In genomic region chr18:77250501-77250925, GRCh38 we compare ENCODE assay signal across 15 cellular contexts. TPM values are rescaled to one million over a fixed set of nuclear protein-coding genes. Genes with fewer than 3 reads are reported as not detected.
DNase-seq lines count a peak whose midpoint lies in the region; ATAC-seq and TF ChIP-seq lines count a peak whose summit lies in the region.
"Had no signal": no experiment of that assay in that cellular context is flagged by ENCODE, and none has a peak within 500 bp of the region (broad histone marks: within the 10 kb centered on the region; RNA-seq: fewer than 3 reads in every experiment).

No MANE protein-coding gene starts in this region.

- DNase-seq in SK-N-SH (peak; percentile 23), NCI-H69 (lab: John Stamatoyannopoulos, UW) (peak; percentile 36), gastrocnemius medialis (no peak), Peyer's patch (no peak), NCI-H187 treated with DMSO at 0.1 percent for 48 hours (lab: John Stamatoyannopoulos, UW) (no peak)
- DNase-seq: ACHN, cortex of kidney, GF-D8, naive B cell, testis had no signal

- ATAC-seq in SK-N-SH treated with all-trans-retinoic acid at 6 μM for 48 hours (no peak), gastrocnemius medialis (no peak), HG03460 (IDR thresholded peaks at IDR 0.05; ENCODE audit: unreplicated experiment) (no peak)
- ATAC-seq: HCT116 had no signal

- H3K27me3 ChIP-seq in SK-N-SH (ENCODE audit: insufficient read depth): no peaks in the 10 kb centered on the region
- peaks cover 34 to 51% (median 38%) of the 10 kb centered on the region in 3 donors for H3K27me3 ChIP-seq in gastrocnemius medialis
- peaks cover 0 to 21% of the 10 kb centered on the region in 2 donors for H3K27me3 ChIP-seq in Peyer's patch
- H3K27me3 ChIP-seq: testis had no signal

- TF ChIP-seq POLR2A in gastrocnemius medialis (IDR thresholded peaks at IDR 0.05) (no peak), Peyer's patch (IDR thresholded peaks at IDR 0.05) (no peak)

- TF ChIP-seq CTCF in SK-N-SH (IDR thresholded peaks at IDR 0.05) (no peak), gastrocnemius medialis (IDR thresholded peaks at IDR 0.05 in 4 of 5, conservative IDR thresholded peaks at IDR 0.05 in 1 of 5) (no peak), Peyer's patch (IDR thresholded peaks at IDR 0.05) (no peak)

- H3K9ac ChIP-seq in SK-N-SH: no peak overlapping the region

- H3K4me3 ChIP-seq in SK-N-SH (ENCODE audit: low read depth in 2 of 2, low read length in 1 of 2) (no peak overlapping the region), iPS-11a (ENCODE audit: low read depth, low read length) (peak overlapping the region; percentile 57), gastrocnemius medialis (peak overlapping the region in 3 of 4 donors; percentile 31 to 56 (median 40)), Peyer's patch (peak overlapping the region in 1 of 4 donors; percentile 16)

- in situ Hi-C loops in gastrocnemius medialis (cut with MboI; ENCODE audit: low sequenced_read_pairs in 4 of 4): no loop called here

- no peaks in the 10 kb centered on the region for H3K79me2 ChIP-seq in SK-N-SH (ENCODE audit: insufficient read depth)

- no peak overlapping the region for H3K4me2 ChIP-seq in SK-N-SH

- no peak overlapping the region for H2AFZ ChIP-seq in SK-N-SH (ENCODE audit: low read depth)

- H3K9me3 ChIP-seq in SK-N-SH (no peaks in the 10 kb centered on the region), gastrocnemius medialis (no peaks in the 10 kb centered on the region), Peyer's patch (no peaks in the 10 kb centered on the region)
- H3K9me3 ChIP-seq: testis had no signal

- H3K9me2 ChIP-seq in SK-N-SH: no peaks in the 10 kb centered on the region

- H3K4me1 ChIP-seq in SK-N-SH (ENCODE audit: control insufficient read depth in 1 of 2, insufficient read depth in 2 of 2, low read depth in 1 of 2, low read length in 1 of 2): no peaks in the 10 kb centered on the region
- peaks cover 0 to 8% of the 10 kb centered on the region in 2 donors for H3K4me1 ChIP-seq in gastrocnemius medialis
- peaks cover 0 to 7% (median 0%) of the 10 kb centered on the region in 4 donors for H3K4me1 ChIP-seq in Peyer's patch

- H3K27ac ChIP-seq in SK-N-SH (ENCODE audit: low read depth in 2 of 2, low read length in 1 of 2) (no peak overlapping the region), gastrocnemius medialis (no peak overlapping the region), Peyer's patch (no peak overlapping the region)
- H3K27ac ChIP-seq: testis had no signal

- POLR2A ChIA-PET in SK-N-SH (lab: Yijun Ruan, JAX): no interaction called here

- CTCF ChIA-PET in SK-N-SH (lab: Yijun Ruan, JAX): no interaction called here

- H3K36me3 ChIP-seq in SK-N-SH (replicated peaks in 1 of 2; ENCODE audit: control insufficient read depth in 1 of 2, insufficient read depth in 2 of 2, low read length in 1 of 2): no peaks in the 10 kb centered on the region
- H3K36me3 ChIP-seq in gastrocnemius medialis: no peaks in the 10 kb centered on the region
- H3K36me3 ChIP-seq in Peyer's patch: no peaks in the 10 kb centered on the region

- no peak for TF ChIP-seq RAD21 in SK-N-SH (IDR thresholded peaks at IDR 0.05; ENCODE audit: low read length)

- no peaks in the 10 kb centered on the region for H3F3A ChIP-seq in SK-N-SH (replicated peaks; ENCODE audit: insufficient read depth)

- intact Hi-C loops in gastrocnemius medialis (cut with DNase I; ENCODE audit: low total_unique reads): no loop called here

- 25% methylated on average over 8 of the region's 40 CpGs for whole genome bisulfite sequencing in SK-N-SH (ENCODE audit: low lambda C conversion rate)

- TF ChIP-seq EP300 in SK-N-SH (IDR thresholded peaks at IDR 0.05; ENCODE audit: borderline replicate concordance in 1 of 2, low read depth in 1 of 2, low read length in 1 of 2): no peak

- no peaks in the 10 kb centered on the region for H4K20me1 ChIP-seq in SK-N-SH (ENCODE audit: insufficient read depth)

TF ChIP-seq in SK-N-SH, 30 proteins besides CTCF, POLR2A, EP300 and RAD21:
- TF ChIP-seq FOSL2 (IDR thresholded peaks at IDR 0.05; ENCODE audit: borderline replicate concordance, low read depth) (no peak), NFIC (IDR thresholded peaks at IDR 0.05; ENCODE audit: borderline replicate concordance) (no peak), TCF12 (IDR thresholded peaks at IDR 0.05) (no peak)

TF ChIP-seq in SK-N-SH treated with all-trans-retinoic acid at 6 μM for 48 hours, 23 proteins besides CTCF, POLR2A, EP300 and RAD21:
- no peak for TF ChIP-seq PPARA (CRISPR knock-in tag; IDR thresholded peaks at IDR 0.05; ENCODE audit: borderline replicate concordance)
- no peak for TF ChIP-seq TOX (CRISPR knock-in tag; IDR thresholded peaks at IDR 0.05; ENCODE audit: borderline replicate concordance)

RNA-seq across cellular contexts. Expression of gene GALR1, which starts 0.9 kb away (rescaled TPM):
- polyA plus RNA-seq in SK-N-SH (2012; rRNA removed): not detected in 2 replicates
- polyA plus RNA-seq in SK-N-SH (2012; cell fraction: cytosol; rRNA removed): not detected in 2 replicates
- polyA plus RNA-seq in SK-N-SH (2012; cell fraction: nucleus; rRNA removed): not detected in 2 replicates
- total RNA-seq in gastrocnemius medialis: not detected
- total RNA-seq in Peyer's patch: under 1 TPM in 2 of 4 donors, not detected in 2; 0.27 to 0.83 TPM
- total RNA-seq: MCF 10A had no signal

Comparison
In these comparisons a context has a peak if more than half of its experiments do, and no peak if none do; other contexts are left out.
1. DNase-seq: peak in SK-N-SH (single experiment) and NCI-H69 (single experiment); none in gastrocnemius medialis (0 of 2), Peyer's patch (0 of 3) and NCI-H187 treated with DMSO at 0.1 percent for 48 hours (single experiment).
2. H3K4me3 ChIP-seq: peak in iPS-11a (single experiment) and gastrocnemius medialis (3 of 4); none in SK-N-SH (0 of 2).